32 cellular contexts compared by ENCODE assay signal in the genomic region with DNA sequence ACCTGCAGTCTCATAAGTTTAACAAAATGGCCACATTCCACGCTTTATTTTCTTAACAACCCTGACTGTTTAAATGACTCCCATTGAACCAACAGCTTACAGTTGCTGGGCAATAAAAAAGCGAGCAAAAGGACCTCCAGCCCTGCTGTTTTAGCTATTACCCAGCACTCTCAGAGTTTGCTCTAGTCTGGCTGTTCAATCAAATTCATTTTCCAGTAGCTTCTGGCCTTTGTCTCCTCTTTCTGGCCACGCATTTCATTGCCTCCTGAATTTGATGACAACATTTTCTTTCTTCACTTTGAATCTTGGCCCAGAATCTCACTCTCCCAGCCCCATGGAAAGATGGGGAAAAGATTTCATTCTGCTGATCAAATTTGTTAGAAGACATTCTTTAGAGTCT. TPM values are rescaled to one million over a fixed set of nuclear protein-coding genes. Genes with fewer than 3 reads are reported as not detected.
DNase-seq lines count a peak whose midpoint lies in the region; ATAC-seq and TF ChIP-seq lines count a peak whose summit lies in the region.
"Had no signal": no experiment of that assay in that cellular context is flagged by ENCODE, and none has a peak within 500 bp of the region (broad histone marks: within the 10 kb centered on the region; RNA-seq: fewer than 3 reads in every experiment).

No MANE protein-coding gene starts in this region.

- H3K79me2 ChIP-seq in HCT116 (ENCODE audit: insufficient read depth, low read length) = no peaks in the 10 kb centered on the region
- H3K79me2 ChIP-seq in osteoblast (ENCODE audit: insufficient read depth, low read length) = no peaks in the 10 kb centered on the region

- H3K4me1 ChIP-seq in HCT116 (ENCODE audit: control insufficient read depth in 1 of 2, insufficient read depth in 2 of 2, low read length in 2 of 2) (peaks cover 0 to 7% of the 10 kb centered on the region in 2 experiments; a peak in 3 of 4 replicates), adipocyte (ENCODE audit: control insufficient read depth, insufficient read depth, low read length) (peaks cover 28% of the 10 kb centered on the region), osteoblast (ENCODE audit: insufficient read depth, low read length) (peaks cover 10% of the 10 kb centered on the region)
- H3K4me1 ChIP-seq: colonic mucosa, foreskin keratinocyte, left lung, upper lobe of left lung had no signal

- TF ChIP-seq CTCF in HCT116 (IDR thresholded peaks at IDR 0.05 in 2 of 3, conservative IDR thresholded peaks at IDR 0.05 in 1 of 3; ENCODE audit: borderline replicate concordance in 1 of 3, insufficient read depth in 1 of 3, low read depth in 2 of 3, low read length in 2 of 3) = no peak
- no peak for TF ChIP-seq CTCF in osteoblast (IDR thresholded peaks at IDR 0.05; ENCODE audit: extremely low read depth, low read depth, low read length)

- intact Hi-C loops in HCT116 (cut with micrococcal nuclease) = no loop called here

- no peak for TF ChIP-seq POLR2A in HCT116 (IDR thresholded peaks at IDR 0.05; ENCODE audit: borderline replicate concordance, extremely low read depth, insufficient read depth, insufficient read length)

- no peaks in the 10 kb centered on the region for H3K36me3 ChIP-seq in HCT116 (ENCODE audit: control insufficient read depth in 1 of 2, insufficient read depth in 2 of 2, low read length in 2 of 2)
- no peaks in the 10 kb centered on the region for H3K36me3 ChIP-seq in adipocyte (ENCODE audit: control insufficient read depth, insufficient read depth, low read length, severe bottlenecking)
- H3K36me3 ChIP-seq in osteoblast (ENCODE audit: insufficient read depth, low read length) = no peaks in the 10 kb centered on the region
- H3K36me3 ChIP-seq: colonic mucosa, left lung, pancreas, Peyer's patch, upper lobe of left lung had no signal

- no peak overlapping the region for H3K4me2 ChIP-seq in HCT116 (ENCODE audit: low read length)
- no peak overlapping the region for H3K4me2 ChIP-seq in osteoblast (ENCODE audit: insufficient read depth, low read length)
- H3K4me2 ChIP-seq: KMS-11 had no signal

- H3K4me3 ChIP-seq in HCT116 (replicated peaks in 1 of 2; ENCODE audit: low read depth in 1 of 2, low read length in 2 of 2) (no peak overlapping the region), adipocyte (ENCODE audit: low read length) (no peak overlapping the region), osteoblast (ENCODE audit: insufficient read depth, low read length) (no peak overlapping the region)
- H3K4me3 ChIP-seq: colonic mucosa, left lung, pancreas, Peyer's patch, upper lobe of left lung had no signal

- DNase-seq in HCT116 (ENCODE audit: low read depth, low spot score) (no peak), adipocyte (ENCODE audit: low read depth) (peak; percentile 8), left kidney (ENCODE audit: low read depth, low spot score) (peak; percentile 11), osteoblast (ENCODE audit: insufficient read length, low spot score, missing footprints) (peak; percentile 4), glomerular visceral epithelial cell (ENCODE audit: extremely low spot score) (no peak), NCI-H2196 treated with DMSO at 0.1 percent for 48 hours (lab: John Stamatoyannopoulos, UW; ENCODE audit: unreplicated experiment) (no peak)
- DNase-seq in activated T-cell treated with anti-CD3 and anti-CD28 coated beads, Interleukin-2, amount 50 U/mL, for 48 hours = no peak
- DNase-seq: activated B cell treated with CpG ODN at 0.5 μM for 24 hours; activated CD4-positive, alpha-beta T cell treated with anti-CD3 and anti-CD28 coated beads, Interleukin-2, amount 50 U/mL, for 4 hours; activated naive CD4-positive, alpha-beta T cell treated with Interleukin-2 at 50 U/mL for 16 hours; colonic mucosa; DMS79; effector memory CD4-positive, alpha-beta T cell; erythroblast; foreskin keratinocyte; GDM1; left lung; natural killer cell; NCI-H1436 treated with DMSO at 0.1 percent for 48 hours; NCI-H2171; NCI-H524 treated with DMSO at 0.1 percent for 48 hours; pancreas; Peyer's patch; right cardiac atrium; stimulated activated CD4-positive, alpha-beta T cell treated with anti-CD3 and anti-CD28 coated beads, Interleukin-12 subunit alpha, Interleukin-12 subunit beta, amount 100 ng/mL, for 4 hours; stimulated activated CD4-positive, alpha-beta T cell treated with anti-CD3 and anti-CD28 coated beads, Interleukin-4, amount 100 ng/mL, for 24 hours; T-helper 1 cell; upper lobe of left lung had no signal

- H3K27me3 ChIP-seq in HCT116 (ENCODE audit: insufficient read depth, low read length) = no peaks in the 10 kb centered on the region
- no peaks in the 10 kb centered on the region for H3K27me3 ChIP-seq in adipocyte (replicated peaks; ENCODE audit: control insufficient read depth, insufficient read depth, low read length)
- no peaks in the 10 kb centered on the region for H3K27me3 ChIP-seq in osteoblast (ENCODE audit: insufficient read depth, low read length)
- H3K27me3 ChIP-seq: colonic mucosa, foreskin keratinocyte, left lung, pancreas, Peyer's patch, upper lobe of left lung had no signal

- H4K20me1 ChIP-seq in HCT116 (ENCODE audit: insufficient read depth) (no peaks in the 10 kb centered on the region), osteoblast (ENCODE audit: insufficient read depth, low read length) (no peaks in the 10 kb centered on the region)

- H3K9me3 ChIP-seq in HCT116 (ENCODE audit: control insufficient read depth in 1 of 2, insufficient read depth in 1 of 2, low read depth in 1 of 2, low read length in 2 of 2) (no peaks in the 10 kb centered on the region), adipocyte (ENCODE audit: control insufficient read depth, low read length) (no peaks in the 10 kb centered on the region), osteoblast (ENCODE audit: low read depth, low read length) (no peaks in the 10 kb centered on the region)
- H3K9me3 ChIP-seq: colonic mucosa, left lung, pancreas, Peyer's patch, upper lobe of left lung had no signal

- POLR2A ChIA-PET in HCT116 (lab: Charles Lee) = no interaction called here

- ATAC-seq in HCT116 (no peak), GM18517 (IDR thresholded peaks at IDR 0.05; ENCODE audit: unreplicated experiment) (no peak)
- ATAC-seq: foreskin keratinocyte; left lung; natural killer cell; stimulated activated effector memory CD8-positive, alpha-beta T cell treated with anti-CD3 and anti-CD28 coated beads, Interleukin-12 subunit alpha, Interleukin-12 subunit beta, amount 100 ng/mL, for 72 hours had no signal

- TF ChIP-seq RAD21 in HCT116 (IDR thresholded peaks at IDR 0.05; ENCODE audit: low read depth) = peak; percentile 11; the same call in 1 of the 2 replicates

- no peaks in the 10 kb centered on the region for H3K9me2 ChIP-seq in HCT116 (ENCODE audit: insufficient read depth)

- no peak overlapping the region for H3K9ac ChIP-seq in HCT116 (ENCODE audit: low read length)
- H3K9ac ChIP-seq in adipocyte (ENCODE audit: low read length) = peak overlapping the region; percentile 15
- H3K9ac ChIP-seq: KMS-11 had no signal

- H2AFZ ChIP-seq in HCT116 (ENCODE audit: low read depth, low read length, poor library complexity, severe bottlenecking) (no peak overlapping the region), osteoblast (ENCODE audit: low read length) (no peak overlapping the region)

- RAD21 ChIA-PET in HCT116 (lab: Charles Lee; ENCODE audit: low non-redundant PET in 1 of 2, low total read pairs in 2 of 2, uncharacterized antibody in 2 of 2, unreplicated experiment in 2 of 2) = interaction anchor here in 1 of 2 experiments (0.7 kb wide), 1 partner anchor 220 kb away, joined by 4 read pairs; no protein-coding TSS in a partner anchor

- CTCF ChIA-PET in HCT116 (lab: Charles Lee) = no interaction called here

- no peak overlapping the region for H3K27ac ChIP-seq in HCT116 (ENCODE audit: low read depth, low read length)
- H3K27ac ChIP-seq in osteoblast (ENCODE audit: low read depth, low read length) = no peak overlapping the region
- H3K27ac ChIP-seq: C4-2B, colonic mucosa, foreskin keratinocyte, KMS-11, left lung, pancreas, Peyer's patch, upper lobe of left lung had no signal

- BruUV-seq in HCT116 (replicated peaks; lab: Mats Ljungman, UMichigan) = no TSS peak

TF ChIP-seq in HCT116, 20 proteins besides CTCF, POLR2A, EP300 and RAD21:
- TF ChIP-seq SRF (IDR thresholded peaks at IDR 0.05; ENCODE audit: low read depth) = no peak
- TF ChIP-seq, protein P1, sequence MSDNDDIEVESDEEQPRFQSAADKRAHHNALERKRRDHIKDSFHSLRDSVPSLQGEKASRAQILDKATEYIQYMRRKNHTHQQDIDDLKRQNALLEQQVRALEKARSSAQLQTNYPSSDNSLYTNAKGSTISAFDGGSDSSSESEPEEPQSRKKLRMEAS (IDR thresholded peaks at IDR 0.05) = no peak
- TF ChIP-seq FOSL1 (IDR thresholded peaks at IDR 0.05; ENCODE audit: low read depth) = no peak
- TF ChIP-seq EZH2 (IDR thresholded peaks at IDR 0.05) = no peak
- no peak for TF ChIP-seq EZH2phosphoT487 (IDR thresholded peaks at IDR 0.05; ENCODE audit: borderline replicate concordance)
- no peak for TF ChIP-seq TCF7L2 (IDR thresholded peaks at IDR 0.05; ENCODE audit: borderline replicate concordance, extremely low read depth, insufficient read depth, insufficient read length)
- TF ChIP-seq, protein P2, sequence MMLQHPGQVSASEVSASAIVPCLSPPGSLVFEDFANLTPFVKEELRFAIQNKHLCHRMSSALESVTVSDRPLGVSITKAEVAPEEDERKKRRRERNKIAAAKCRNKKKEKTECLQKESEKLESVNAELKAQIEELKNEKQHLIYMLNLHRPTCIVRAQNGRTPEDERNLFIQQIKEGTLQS (IDR thresholded peaks at IDR 0.05) = no peak

RNA-seq across cellular contexts. Expression of a gene that starts 44.1 kb away (rescaled TPM):
- total RNA-seq in HCT116 (2021; ENCODE audit: unreplicated experiment) (49.0 TPM), osteoblast (73.8 and 91.3 TPM in 2 replicates)
- 35.3 and 46.0 TPM in 2 replicates for polyA plus RNA-seq in HCT116 (2012)

RNA-seq across cellular contexts. Expression of a gene that starts 51.6 kb away (rescaled TPM):
- total RNA-seq in HCT116 (2021; ENCODE audit: unreplicated experiment) (11.8 TPM), osteoblast (5.8 and 9.4 TPM in 2 replicates)
- 2.5 and 3.5 TPM in 2 replicates for polyA plus RNA-seq in HCT116 (2012)

Comparison
In these comparisons a context has a peak if more than half of its experiments do, and no peak if none do; other contexts are left out.
1. DNase-seq: peak in adipocyte (single experiment), left kidney (single experiment) and osteoblast (single experiment); none in HCT116 (single experiment), glomerular visceral epithelial cell (single experiment), NCI-H2196 treated with DMSO at 0.1 percent for 48 hours (single experiment) and activated T-cell treated with anti-CD3 and anti-CD28 coated beads, Interleukin-2, amount 50 U/mL, for 48 hours (0 of 2).